In genomic region chr17:1147664-1148063, GRCh38 we compare ENCODE assay signal across 1 cellular context.
TF ChIP-seq lines count a peak whose summit lies in the region.

No MANE protein-coding gene starts in this region.

TF ChIP-seq in HEK293, 187 proteins besides CTCF, POLR2A, EP300 and RAD21 (continued from another document):
- TF ChIP-seq BCL6B (tag by site-specific recombination; IDR thresholded peaks at IDR 0.05) (no peak), ZNF398 (tag by site-specific recombination; IDR thresholded peaks at IDR 0.05) (no peak), ZIC2 (tag by site-specific recombination; IDR thresholded peaks at IDR 0.05) (no peak), EGR2 (tag by site-specific recombination; IDR thresholded peaks at IDR 0.05; ENCODE audit: low read depth) (peak; percentile 82), ZNF292 (tag by site-specific recombination; IDR thresholded peaks at IDR 0.05; ENCODE audit: borderline replicate concordance, low read depth) (no peak), ZNF549 (tag by site-specific recombination; IDR thresholded peaks at IDR 0.05) (no peak), ZNF555 (tag by site-specific recombination; conservative IDR thresholded peaks at IDR 0.05) (no peak), ZBTB26 (tag by site-specific recombination; optimal IDR thresholded peaks at IDR 0.05) (no peak), ZNF76 (tag by site-specific recombination; IDR thresholded peaks at IDR 0.05; ENCODE audit: borderline replicate concordance, low read depth) (no peak), GLI4 (tag by site-specific recombination; IDR thresholded peaks at IDR 0.05) (no peak), KLF1 (tag by site-specific recombination; IDR thresholded peaks at IDR 0.05) (peak; percentile 82), ZBTB44 (tag by site-specific recombination; IDR thresholded peaks at IDR 0.05) (no peak)
